13 cellular contexts compared by ENCODE assay signal in the genomic region with DNA sequence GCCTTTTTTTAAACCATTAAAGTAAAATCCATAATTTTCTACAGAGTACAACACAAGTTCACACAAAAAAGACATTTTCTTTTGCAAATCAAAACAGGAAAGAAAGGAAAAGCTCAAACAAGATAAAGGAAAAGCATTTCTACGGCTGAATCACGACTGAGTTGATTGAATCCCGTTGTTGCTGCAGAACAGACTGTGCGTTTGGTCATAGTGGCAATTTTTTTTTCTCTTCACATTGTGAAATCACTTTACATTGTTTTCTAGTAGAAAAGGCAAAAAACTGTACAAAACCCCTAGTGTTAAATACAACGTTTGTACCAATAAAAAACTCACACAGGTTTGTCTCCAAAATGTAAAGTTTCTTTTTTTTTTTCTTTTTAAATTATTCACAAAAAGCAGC. TPM values are rescaled to one million over a fixed set of nuclear protein-coding genes. Genes with fewer than 3 reads are reported as not detected.
DNase-seq lines count a peak whose midpoint lies in the region; ATAC-seq and TF ChIP-seq lines count a peak whose summit lies in the region.
"Had no signal": no experiment of that assay in that cellular context is flagged by ENCODE, and none has a peak within 500 bp of the region (broad histone marks: within the 10 kb centered on the region; RNA-seq: fewer than 3 reads in every experiment).

No MANE protein-coding gene starts in this region.

- no peak overlapping the region for H3K9ac ChIP-seq in fibroblast of lung (ENCODE audit: insufficient read depth, low read length)
- H3K9ac ChIP-seq: SK-N-SH had no signal

- ATAC-seq in T-helper 17 cell (no peak), omental fat pad (ENCODE audit: low FRiP score) (no peak), foreskin keratinocyte (no peak), GM21390 (IDR thresholded peaks at IDR 0.05; ENCODE audit: unreplicated experiment) (no peak)
- ATAC-seq: activated CD4-positive, alpha-beta T cell treated with anti-CD3 and anti-CD28 coated beads for 36 hours had no signal

- no peaks in the 10 kb centered on the region for H3K27me3 Mint-ChIP-seq in T-helper 17 cell
- H3K27me3 Mint-ChIP-seq: activated CD4-positive, alpha-beta T cell treated with anti-CD3 and anti-CD28 coated beads for 36 hours; type B pancreatic cell had no signal

- peaks cover 17% of the 10 kb centered on the region for H3K36me3 ChIP-seq in fibroblast of lung (ENCODE audit: control insufficient read depth, insufficient read depth, low read length)

- H3K27ac ChIP-seq in fibroblast of lung (ENCODE audit: insufficient read depth, low read length) (no peak overlapping the region), foreskin keratinocyte (no peak overlapping the region)

- H3K9me3 ChIP-seq in T-helper 17 cell (ENCODE audit: control insufficient read depth, low read length, poor library complexity, severe bottlenecking) (no peaks in the 10 kb centered on the region), fibroblast of lung (ENCODE audit: control insufficient read depth, insufficient read depth, low read depth, low read length) (no peaks in the 10 kb centered on the region)
- H3K9me3 ChIP-seq: SK-N-SH had no signal

- H3K4me1 Mint-ChIP-seq in T-helper 17 cell = peaks cover 11% of the 10 kb centered on the region

- no peak overlapping the region for H3K4me3 ChIP-seq in fibroblast of lung (replicated peaks in 1 of 4; ENCODE audit: control extremely low read depth in 1 of 4, insufficient read depth in 1 of 4, low read depth in 3 of 4, low read length in 4 of 4)

- peaks cover 27% of the 10 kb centered on the region for H3K79me2 ChIP-seq in fibroblast of lung (ENCODE audit: control insufficient read depth, insufficient read depth, low read length)

- H2AFZ ChIP-seq in fibroblast of lung (ENCODE audit: low read length) = no peak overlapping the region

- H3K4me1 ChIP-seq in fibroblast of lung (ENCODE audit: control insufficient read depth, extremely low read depth, insufficient read depth, low read length) = peaks cover 8% of the 10 kb centered on the region
- no peaks in the 10 kb centered on the region for H3K4me1 ChIP-seq in foreskin keratinocyte

- no peaks in the 10 kb centered on the region for H3K27me3 ChIP-seq in fibroblast of lung (ENCODE audit: control insufficient read depth, insufficient read depth, low read length)
- H3K27me3 ChIP-seq in foreskin keratinocyte = no peaks in the 10 kb centered on the region

- DNase-seq in EH (ENCODE audit: low read depth) (peak; percentile 18), T-helper 17 cell (no peak), fibroblast of lung (ENCODE audit: low read depth in 2 of 2) (peak; percentile 39 to 65), pulmonary artery endothelial cell (ENCODE audit: low read depth, low spot score) (peak; percentile 27), omental fat pad (ENCODE audit: low spot score) (no peak), cortex of kidney (lab: John Stamatoyannopoulos, UW) (no peak), foreskin keratinocyte (no peak)
- DNase-seq: activated CD4-positive, alpha-beta T cell treated with anti-CD3 and anti-CD28 coated beads for 36 hours; NCI-H748 treated with DMSO at 0.1 percent for 48 hours had no signal

- H3K27ac Mint-ChIP-seq in T-helper 17 cell = peak overlapping the region; percentile 59

- no peaks in the 10 kb centered on the region for H4K20me1 ChIP-seq in fibroblast of lung (ENCODE audit: control insufficient read depth, extremely low read depth, insufficient read depth, low read length)

- TF ChIP-seq CTCF in fibroblast of lung (conservative IDR thresholded peaks at IDR 0.05 in 1 of 2, IDR thresholded peaks at IDR 0.05 in 1 of 2; ENCODE audit: low read depth in 1 of 2, low read length in 2 of 2) (no peak), omental fat pad (IDR thresholded peaks at IDR 0.05) (no peak), foreskin keratinocyte (conservative IDR thresholded peaks at IDR 0.05) (no peak)

- no peak overlapping the region for H3K4me3 Mint-ChIP-seq in T-helper 17 cell
- H3K4me3 Mint-ChIP-seq: activated CD4-positive, alpha-beta T cell treated with anti-CD3 and anti-CD28 coated beads for 36 hours; type B pancreatic cell had no signal

- H3K36me3 Mint-ChIP-seq in T-helper 17 cell (ENCODE audit: low read depth) = peaks cover 4% of the 10 kb centered on the region

- no peak overlapping the region for H3K4me2 ChIP-seq in fibroblast of lung (ENCODE audit: extremely low read depth, insufficient read depth, low read length)

RNA-seq across cellular contexts. Expression of a gene that starts 17.3 kb away (rescaled TPM):
- 1 to 10 TPM; 3.0 to 3.1 TPM for total RNA-seq in T-helper 17 cell
- under 0.01 and 0.17 TPM in 2 replicates for total RNA-seq in fibroblast of lung
- polyA plus RNA-seq in fibroblast of lung = not detected in 2 replicates
- polyA plus RNA-seq in fibroblast of lung (2012) = 0.07 TPM in 1 of 2 replicates, not detected in the other
- polyA minus RNA-seq in fibroblast of lung (ENCODE audit: low replicate concordance) = not detected in 2 replicates
- total RNA-seq in pulmonary artery endothelial cell = 0.14 and 0.26 TPM in 2 replicates
- under 1 TPM in 2 of 4 donors, not detected in 2; 0.24 to 0.37 TPM for total RNA-seq in omental fat pad
- 0.14 and 0.18 TPM in 2 replicates for total RNA-seq in foreskin keratinocyte
- 0.10 and 0.32 TPM in 2 replicates for polyA plus RNA-seq in foreskin keratinocyte
- total RNA-seq: occipital lobe had no signal

RNA-seq across cellular contexts. Expression of a gene that starts 40.0 kb away (rescaled TPM):
- 10 to 100 TPM; 47.8 to 55.2 TPM for total RNA-seq in T-helper 17 cell
- 107 and 155 TPM in 2 replicates for total RNA-seq in fibroblast of lung
- polyA plus RNA-seq in fibroblast of lung = 294 and 353 TPM in 2 replicates
- polyA plus RNA-seq in fibroblast of lung (2012) = 291 and 347 TPM in 2 replicates
- 87.6 and 137 TPM in 2 replicates for polyA minus RNA-seq in fibroblast of lung (ENCODE audit: low replicate concordance)
- 196 and 355 TPM in 2 replicates for total RNA-seq in pulmonary artery endothelial cell
- total RNA-seq in omental fat pad = 100 to 1,000 TPM in 3 of 4 donors, 10 to 100 TPM in 1; 90.1 to 142 (median 123) TPM
- total RNA-seq in foreskin keratinocyte = 209 and 242 TPM in 2 replicates
- polyA plus RNA-seq in foreskin keratinocyte = 249 and 296 TPM in 2 replicates

RNA-seq across cellular contexts. Expression of a gene that starts 57.8 kb away (rescaled TPM):
- total RNA-seq in T-helper 17 cell = 10 to 100 TPM; 31.6 to 31.8 TPM
- 46.0 and 62.9 TPM in 2 replicates for total RNA-seq in fibroblast of lung
- 52.2 and 88.7 TPM in 2 replicates for polyA plus RNA-seq in fibroblast of lung
- 84.9 and 110 TPM in 2 replicates for polyA plus RNA-seq in fibroblast of lung (2012)
- polyA minus RNA-seq in fibroblast of lung (ENCODE audit: low replicate concordance) = 59.6 and 124 TPM in 2 replicates
- total RNA-seq in pulmonary artery endothelial cell = 60.8 and 77.0 TPM in 2 replicates
- 10 to 100 TPM; 41.5 to 57.1 (median 50.6) TPM for total RNA-seq in omental fat pad
- total RNA-seq in foreskin keratinocyte = 48.2 and 58.1 TPM in 2 replicates
- polyA plus RNA-seq in foreskin keratinocyte = 64.6 and 70.8 TPM in 2 replicates

Comparison
In these comparisons a context has a peak if more than half of its experiments do, and no peak if none do; other contexts are left out.
1. DNase-seq: peak in EH (single experiment), fibroblast of lung (2 of 2) and pulmonary artery endothelial cell (single experiment); none in T-helper 17 cell (0 of 3), omental fat pad (single experiment), cortex of kidney (single experiment) and foreskin keratinocyte (0 of 2).